Comparison of ENCODE assay signal across 17 cellular contexts in genomic region chr4:40256329-40256728, GRCh38. TPM values are rescaled to one million over a fixed set of nuclear protein-coding genes. Genes with fewer than 3 reads are reported as not detected.
A peak's percentile ranks its signal among the peaks of the same experiment; 100 is the strongest.
DNase-seq lines count a peak whose midpoint lies in the region; ATAC-seq, FAIRE-seq and TF ChIP-seq lines count a peak whose summit lies in the region.
"Had no signal": no experiment of that assay in that cellular context is flagged by ENCODE, and none has a peak within 500 bp of the region (broad histone marks: within the 10 kb centered on the region; RNA-seq: fewer than 3 reads in every experiment).

No MANE protein-coding gene starts in this region.

- no peak overlapping the region for H2BK5ac ChIP-seq in H9 (ENCODE audit: insufficient read length, low read length)

- peak overlapping the region; percentile 64 for H3K18ac ChIP-seq in H9 (ENCODE audit: insufficient read length, low read depth, low read length)

- peak overlapping the region; percentile 47 for H3K27ac ChIP-seq in AG04450 (ENCODE audit: low read depth, low read length)
- no peak overlapping the region for H3K27ac ChIP-seq in H9 (ENCODE audit: insufficient read length, low read depth, low read length)
- peak overlapping the region; percentile 95 for H3K27ac ChIP-seq in keratinocyte (ENCODE audit: control insufficient read depth, insufficient read depth, low read length)
- H3K27ac ChIP-seq: BLaER1 treated with 17β-estradiol and CSF1 and Interleukin-3, amounts not matched to agents 10 nM and 100 nM; neutrophil had no signal

- H3K23ac ChIP-seq in H9 (ENCODE audit: insufficient read length, low read depth, low read length), result no peak overlapping the region

- no peak overlapping the region for H3K4me3 Mint-ChIP-seq in H9
- no peak overlapping the region for H3K4me3 Mint-ChIP-seq in activated T-helper 1 cell treated with anti-CD3 and anti-CD28 coated beads, Interleukin-12 subunit alpha, Interleukin-12 subunit beta, Interleukin-2, Interleukin-4 antibody, amounts not matched to agents 30 ng/mL and 10 ng/mL and 1 ng/mL, durations not matched to agents 14 hours and 24 hours and 36 hours
- no peak overlapping the region for H3K4me3 Mint-ChIP-seq in WTC11
- H3K4me3 Mint-ChIP-seq: IgD-negative memory B cell had no signal

- H3K4me2 ChIP-seq in H9 (ENCODE audit: insufficient read depth, insufficient read length, low read length), result no peak overlapping the region
- peak overlapping the region; percentile 76 for H3K4me2 ChIP-seq in keratinocyte (ENCODE audit: control insufficient read depth, extremely low read depth, insufficient read depth, low read depth, low read length)

- no peak overlapping the region for H3K14ac ChIP-seq in H9 (ENCODE audit: insufficient read depth, low read length)

- intact Hi-C loops in activated T-helper 1 cell treated with anti-CD3 and anti-CD28 coated beads, Interleukin-12 subunit alpha, Interleukin-12 subunit beta, Interleukin-2, Interleukin-4 antibody, amounts not matched to agents 30 ng/mL and 10 ng/mL and 1 ng/mL, durations not matched to agents 14 hours and 24 hours and 36 hours (cut with micrococcal nuclease), result loop anchor here (1.0 to 10.0 kb wide), 2 partner anchors 9 to 178 kb away; no protein-coding TSS in a partner anchor

- H3K4me1 ChIP-seq in H9 (ENCODE audit: insufficient read depth, low read length) (no peaks in the 10 kb centered on the region; the same call in 1 of the 2 replicates), keratinocyte (ENCODE audit: control insufficient read depth, extremely low read depth, insufficient read depth, low read length) (peaks cover 42% of the 10 kb centered on the region)

- no peak overlapping the region for H3K4ac ChIP-seq in H9 (ENCODE audit: low read depth, low read length)

- H3K4me1 Mint-ChIP-seq in H9 (peaks cover 12 to 21% of the 10 kb centered on the region in 2 experiments), WTC11 (peaks cover 20% of the 10 kb centered on the region)
- peaks cover 65% of the 10 kb centered on the region for H3K4me1 Mint-ChIP-seq in activated T-helper 1 cell treated with anti-CD3 and anti-CD28 coated beads, Interleukin-12 subunit alpha, Interleukin-12 subunit beta, Interleukin-2, Interleukin-4 antibody, amounts not matched to agents 30 ng/mL and 10 ng/mL and 1 ng/mL, durations not matched to agents 14 hours and 24 hours and 36 hours (ENCODE audit: low read depth)

- no peaks in the 10 kb centered on the region for H3K9me3 Mint-ChIP-seq in H9
- peaks cover 4% of the 10 kb centered on the region for H3K9me3 Mint-ChIP-seq in activated T-helper 1 cell treated with anti-CD3 and anti-CD28 coated beads, Interleukin-12 subunit alpha, Interleukin-12 subunit beta, Interleukin-2, Interleukin-4 antibody, amounts not matched to agents 30 ng/mL and 10 ng/mL and 1 ng/mL, durations not matched to agents 14 hours and 24 hours and 36 hours
- H3K9me3 Mint-ChIP-seq in WTC11, result peaks cover 8% of the 10 kb centered on the region

- no peak overlapping the region for H3K56ac ChIP-seq in H9 (ENCODE audit: insufficient read length, low read depth, low read length)

- POLR2A ChIA-PET in AG04450 (lab: Yijun Ruan, JAX), result no interaction called here
- POLR2A ChIA-PET in WTC11 (lab: Charles Lee), result no interaction called here

- H3K9ac ChIP-seq in H9 (ENCODE audit: extremely low read depth, insufficient read length, low read length) (no peak overlapping the region), keratinocyte (ENCODE audit: control insufficient read depth, extremely low read depth, insufficient read depth, low read length) (peak overlapping the region; percentile 62)
- H3K9ac ChIP-seq: BLaER1 treated with 17β-estradiol and CSF1 and Interleukin-3, amounts not matched to agents 10 nM and 100 nM had no signal

- H3K27me3 ChIP-seq in AG04450 (ENCODE audit: control insufficient read depth, insufficient read depth, low read length), result no peaks in the 10 kb centered on the region
- no peaks in the 10 kb centered on the region for H3K27me3 ChIP-seq in H9 (ENCODE audit: insufficient read depth, low read length)
- H3K27me3 ChIP-seq in keratinocyte (ENCODE audit: control insufficient read depth, extremely low read depth, insufficient read depth, low read length), result no peaks in the 10 kb centered on the region
- H3K27me3 ChIP-seq: BLaER1 treated with 17β-estradiol and CSF1 and Interleukin-3, amounts not matched to agents 10 nM and 100 nM; neutrophil had no signal

- WGBS in H9 (ENCODE audit: extremely low coverage, insufficient read length, low lambda C conversion rate), result no CpG with 5 or more reads among the region's 5 CpGs

- H3K23me2 ChIP-seq in H9 (ENCODE audit: insufficient read length, low read depth, low read length, poor library complexity, severe bottlenecking), result no peaks in the 10 kb centered on the region

- H3K79me2 ChIP-seq in H9 (ENCODE audit: insufficient read depth, low read length) (no peaks in the 10 kb centered on the region), keratinocyte (ENCODE audit: control insufficient read depth, insufficient read depth, low read length) (no peaks in the 10 kb centered on the region)

- no peak overlapping the region for H2BK12ac ChIP-seq in H9 (ENCODE audit: insufficient read length, low read depth, low read length)

- FAIRE-seq in keratinocyte (lab: Jason Lieb, UNC), result peak; percentile 91
- FAIRE-seq: GM18507 had no signal

- CTCF ChIA-PET in AG04450 (lab: Charles Lee), result interaction anchor here (1.4 kb wide), 1 partner anchor 53 kb away, joined by 6 read pairs; no protein-coding TSS in a partner anchor
- CTCF ChIA-PET in WTC11 (lab: Charles Lee), result interaction anchor here (1.0 to 1.6 kb wide), 3 partner anchors 10 to 69 kb away, joined by 3 to 4 read pairs (median 3); no protein-coding TSS in a partner anchor

- dilution Hi-C loops in keratinocyte (cut with MboI; ENCODE audit: extremely low pct_ligation_motif_present, low sequenced_read_pairs), result no loop called here

- DNase-seq in AG04450 (ENCODE audit: low read depth, low spot score), result no peak
- no peak for DNase-seq in H9
- no peak for DNase-seq in activated T-helper 1 cell treated with anti-CD3 and anti-CD28 coated beads, Interleukin-12 subunit alpha, Interleukin-12 subunit beta, Interleukin-2, Interleukin-4 antibody, amounts not matched to agents 30 ng/mL and 10 ng/mL and 1 ng/mL, durations not matched to agents 14 hours and 24 hours and 36 hours (ENCODE audit: low spot score)
- peak; percentile 86 for DNase-seq in keratinocyte (ENCODE audit: low read depth, low spot score)
- no peak for DNase-seq in superior temporal gyrus (ENCODE audit: extremely low spot score)
- no peak for DNase-seq in GM13977 (ENCODE audit: low spot score)
- DNase-seq in WTC11 (ENCODE audit: low spot score), result no peak
- no peak for DNase-seq in NCI-H1417 treated with DMSO at 0.1 percent for 48 hours (lab: John Stamatoyannopoulos, UW)
- DNase-seq: activated CD8-positive, alpha-beta memory T cell treated with anti-CD3 and anti-CD28 coated beads for 24 hours; aorta; head of caudate nucleus; left cardiac atrium; NCI-H187 treated with DMSO at 0.1 percent for 48 hours had no signal

- H2BK15ac ChIP-seq in H9 (ENCODE audit: low read depth, low read length), result no peak overlapping the region

- H3K36me3 ChIP-seq in keratinocyte (ENCODE audit: control insufficient read depth in 2 of 2, extremely low read depth in 1 of 2, insufficient read depth in 2 of 2, low read length in 2 of 2), result no peaks in the 10 kb centered on the region
- H3K36me3 ChIP-seq: BLaER1 treated with 17β-estradiol and CSF1 and Interleukin-3, amounts not matched to agents 10 nM and 100 nM; neutrophil had no signal

- no peak overlapping the region for H2AK5ac ChIP-seq in H9 (ENCODE audit: insufficient read length, low read length)

- no peak overlapping the region for H4K5ac ChIP-seq in H9 (ENCODE audit: insufficient read length, low read depth, low read length)

- no peak overlapping the region for H2BK120ac ChIP-seq in H9 (ENCODE audit: low read depth, low read length, poor library complexity, severe bottlenecking)

- no peak overlapping the region for H3T11ph ChIP-seq in H9 (ENCODE audit: low read length)

- H2BK20ac ChIP-seq in H9 (ENCODE audit: low read depth, low read length, poor library complexity, severe bottlenecking), result no peak overlapping the region

- H3K4me3 ChIP-seq in AG04450 (ENCODE audit: low read depth, low read length), result no peak overlapping the region
- no peak overlapping the region for H3K4me3 ChIP-seq in keratinocyte (ENCODE audit: control insufficient read depth in 2 of 3, extremely low read depth in 1 of 3, insufficient read depth in 2 of 3, low read depth in 1 of 3, low read length in 3 of 3)
- H3K4me3 ChIP-seq: BLaER1 treated with 17β-estradiol and CSF1 and Interleukin-3, amounts not matched to agents 10 nM and 100 nM had no signal

- no peaks in the 10 kb centered on the region for H4K20me1 ChIP-seq in H9 (ENCODE audit: control insufficient read depth, insufficient read depth, insufficient read length)
- H4K20me1 ChIP-seq in keratinocyte (ENCODE audit: control insufficient read depth, extremely low read depth, insufficient read depth, low read length), result no peaks in the 10 kb centered on the region
- H4K20me1 ChIP-seq: BLaER1 treated with 17β-estradiol and CSF1 and Interleukin-3, amounts not matched to agents 10 nM and 100 nM had no signal

- H3K36me3 Mint-ChIP-seq in H9 (ENCODE audit: insufficient read depth in 1 of 3, low read depth in 3 of 3) (no peaks in the 10 kb centered on the region), WTC11 (peaks cover 2% of the 10 kb centered on the region; the same call in 1 of the 2 replicates)
- H3K36me3 Mint-ChIP-seq in activated T-helper 1 cell treated with anti-CD3 and anti-CD28 coated beads, Interleukin-12 subunit alpha, Interleukin-12 subunit beta, Interleukin-2, Interleukin-4 antibody, amounts not matched to agents 30 ng/mL and 10 ng/mL and 1 ng/mL, durations not matched to agents 14 hours and 24 hours and 36 hours (ENCODE audit: low read depth), result peaks cover 6% of the 10 kb centered on the region
- H3K36me3 Mint-ChIP-seq: IgD-negative memory B cell had no signal

- no peak overlapping the region for H4K91ac ChIP-seq in H9 (ENCODE audit: insufficient read length, low read depth, low read length)

- no peaks in the 10 kb centered on the region for H3K79me1 ChIP-seq in H9 (ENCODE audit: insufficient read depth, low read depth, low read length, poor library complexity, severe bottlenecking)

- no peak for ATAC-seq in WTC11

- H3K27me3 Mint-ChIP-seq in H9 (ENCODE audit: low read depth) (peaks cover 4% of the 10 kb centered on the region; the same call in 1 of the 2 replicates), WTC11 (ENCODE audit: low read depth) (no peaks in the 10 kb centered on the region; the same call in 1 of the 2 replicates)
- no peaks in the 10 kb centered on the region for H3K27me3 Mint-ChIP-seq in activated T-helper 1 cell treated with anti-CD3 and anti-CD28 coated beads, Interleukin-12 subunit alpha, Interleukin-12 subunit beta, Interleukin-2, Interleukin-4 antibody, amounts not matched to agents 30 ng/mL and 10 ng/mL and 1 ng/mL, durations not matched to agents 14 hours and 24 hours and 36 hours (ENCODE audit: insufficient read depth)
- H3K27me3 Mint-ChIP-seq: IgD-negative memory B cell had no signal

- H4K8ac ChIP-seq in H9 (replicated peaks; ENCODE audit: insufficient read length, low read depth, low read length), result no peak overlapping the region

- in situ Hi-C loops in GM13977 (cut with MboI; ENCODE audit: low pct_unique_long_range_greater_than_20kb, low sequenced_read_pairs, unreplicated experiment), result no loop called here

- H2AFZ ChIP-seq in H9 (ENCODE audit: low read length) (no peak overlapping the region), keratinocyte (ENCODE audit: control insufficient read depth, low read length) (no peak overlapping the region)

- H3K9me3 ChIP-seq in AG04450 (ENCODE audit: control insufficient read depth, insufficient read depth, low read length) (no peaks in the 10 kb centered on the region), H9 (ENCODE audit: control insufficient read depth, low read depth, low read length) (no peaks in the 10 kb centered on the region), keratinocyte (ENCODE audit: control insufficient read depth, low read depth, low read length) (no peaks in the 10 kb centered on the region)
- H3K9me3 ChIP-seq: neutrophil had no signal

- no peaks in the 10 kb centered on the region for H3K9me1 ChIP-seq in keratinocyte (ENCODE audit: control insufficient read depth, extremely low read depth, insufficient read depth, low read length)

- H3K27ac Mint-ChIP-seq in H9, result no peak overlapping the region
- peak overlapping the region; percentile 93 for H3K27ac Mint-ChIP-seq in activated T-helper 1 cell treated with anti-CD3 and anti-CD28 coated beads, Interleukin-12 subunit alpha, Interleukin-12 subunit beta, Interleukin-2, Interleukin-4 antibody, amounts not matched to agents 30 ng/mL and 10 ng/mL and 1 ng/mL, durations not matched to agents 14 hours and 24 hours and 36 hours
- H3K27ac Mint-ChIP-seq in WTC11, result no peak overlapping the region

- TF ChIP-seq CTCF in AG04450 (IDR thresholded peaks at IDR 0.05; ENCODE audit: low read depth, low read length) (no peak), H9 (conservative IDR thresholded peaks at IDR 0.05) (no peak), keratinocyte (optimal IDR thresholded peaks at IDR 0.05 in 1 of 3, IDR thresholded peaks at IDR 0.05 in 1 of 3, conservative IDR thresholded peaks at IDR 0.05 in 1 of 3; ENCODE audit: extremely low read depth in 1 of 3, insufficient read depth in 2 of 3, low read length in 3 of 3) (no peak), GM13977 (IDR thresholded peaks at IDR 0.05; ENCODE audit: extremely low read depth, insufficient read depth, missing control alignments) (no peak), WTC11 (IDR thresholded peaks at IDR 0.05) (no peak)

RNA-seq across cellular contexts. Expression of gene RHOH, which starts 59.5 kb away (rescaled TPM):
- polyA plus RNA-seq in AG04450 (2011; rRNA removed), result not detected in 2 replicates
- not detected in 2 replicates for polyA minus RNA-seq in AG04450 (2011; rRNA and poly(A)+ RNA removed)
- 7.1 and 8.2 TPM in 2 replicates for total RNA-seq in H9 (2021)
- total RNA-seq in activated T-helper 1 cell treated with anti-CD3 and anti-CD28 coated beads, Interleukin-12 subunit alpha, Interleukin-12 subunit beta, Interleukin-2, Interleukin-4 antibody, amounts not matched to agents 30 ng/mL and 10 ng/mL and 1 ng/mL, durations not matched to agents 14 hours and 24 hours and 36 hours, result 105 and 111 TPM in 2 replicates
- polyA plus RNA-seq in keratinocyte, result 0.04 to 0.15 TPM in 2 of 3 replicates, not detected in the other
- polyA plus RNA-seq in keratinocyte (2011; ENCODE audit: low read depth), result not detected
- not detected in 2 replicates for polyA plus RNA-seq in keratinocyte (2011; cell fraction: cytosol; rRNA removed)
- polyA plus RNA-seq in keratinocyte (2011; cell fraction: nucleus; rRNA removed), result 0.16 and 0.17 TPM in 2 replicates
- polyA plus RNA-seq in keratinocyte (2012; ENCODE audit: low replicate concordance), result not detected in 2 replicates
- not detected in 3 replicates for polyA minus RNA-seq in keratinocyte
- not detected for polyA minus RNA-seq in keratinocyte (2011; cell fraction: cytosol; rRNA and poly(A)+ RNA removed)
- polyA minus RNA-seq in keratinocyte (2011; cell fraction: nucleus; rRNA and poly(A)+ RNA removed), result 0.62 TPM in 1 of 2 replicates, not detected in the other
- total RNA-seq in WTC11 (2021), result 3.9 to 8.7 TPM (median 7.4 TPM) in 3 replicates

Comparison
In these comparisons a context has a peak if more than half of its experiments do, and no peak if none do; other contexts are left out.
1. RNA of gene RHOH, which starts 59.5 kb away (total RNA-seq): 105 to 111 TPM in activated T-helper 1 cell treated with anti-CD3 and anti-CD28 coated beads, Interleukin-12 subunit alpha, Interleukin-12 subunit beta, Interleukin-2, Interleukin-4 antibody, amounts not matched to agents 30 ng/mL and 10 ng/mL and 1 ng/mL, durations not matched to agents 14 hours and 24 hours and 36 hours; 3.9 to 8.7 TPM in WTC11 and 7.1 to 8.2 TPM in H9; every median in the first group is over 10 times any median in the second.